ENCODE assay signal across 9 cellular contexts in the genomic region with DNA sequence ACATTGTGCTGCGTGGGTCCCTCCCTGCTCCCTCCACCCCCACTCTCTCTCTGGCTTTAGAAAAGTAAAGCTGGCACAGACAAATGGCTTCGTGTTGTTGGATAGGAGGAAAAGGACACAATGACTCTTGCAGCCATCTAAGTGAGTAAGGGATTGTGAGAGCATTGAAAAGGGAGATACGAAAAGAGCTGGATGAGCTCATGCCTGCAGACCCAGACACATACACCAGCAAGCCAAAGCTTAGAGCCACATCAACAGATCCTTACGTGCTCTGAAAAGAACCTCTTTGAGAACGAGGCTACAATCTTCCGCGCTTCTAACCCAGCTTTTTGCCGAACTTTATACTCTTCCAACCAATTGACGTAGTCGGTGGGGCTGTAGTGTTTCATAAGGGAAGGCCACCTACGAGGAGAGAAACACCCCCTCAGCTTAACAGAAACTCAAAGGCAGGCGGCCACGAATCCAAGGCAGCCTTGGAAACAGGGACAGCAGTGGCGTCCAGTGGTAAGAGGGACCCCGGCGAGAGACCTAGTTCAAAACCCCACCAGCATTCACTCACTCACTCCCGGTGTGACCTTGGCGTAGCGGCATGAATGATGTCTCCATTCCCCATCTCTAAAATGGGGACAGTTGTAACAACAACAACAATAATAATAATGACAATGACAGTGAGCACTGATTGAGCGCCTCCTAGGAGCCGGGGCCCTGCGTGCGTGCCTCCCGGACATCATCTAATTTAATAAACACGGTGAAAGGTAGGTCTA. TPM values are rescaled to one million over a fixed set of nuclear protein-coding genes. Genes with fewer than 3 reads are reported as not detected.
DNase-seq lines count a peak whose midpoint lies in the region; ATAC-seq, FAIRE-seq and TF ChIP-seq lines count a peak whose summit lies in the region.
"Had no signal": no experiment of that assay in that cellular context is flagged by ENCODE, and none has a peak within 500 bp of the region (broad histone marks: within the 10 kb centered on the region; RNA-seq: fewer than 3 reads in every experiment).

No MANE protein-coding gene starts in this region.

- TF ChIP-seq CTCF in heart right ventricle (IDR thresholded peaks at IDR 0.05) (no peak), ovary (IDR thresholded peaks at IDR 0.05) (peak in 1 of 3 donors; percentile 13), GM10248 (IDR thresholded peaks at IDR 0.05; ENCODE audit: control extremely low read depth, extremely low read depth, low read depth, missing control alignments) (no peak)

- FAIRE-seq in urothelium cell line (lab: Jason Lieb, UNC), result no peak
- FAIRE-seq: islet of Langerhans had no signal

- H3K27me3 Mint-ChIP-seq in activated T-cell treated with anti-CD3 and anti-CD28 coated beads, Interleukin-2, amount 50 U/mL, for 4 hours (ENCODE audit: low read depth), result no peaks in the 10 kb centered on the region
- H3K27me3 Mint-ChIP-seq in activated naive CD8-positive, alpha-beta T cell, result no peaks in the 10 kb centered on the region

- 19 to 23% methylated on average over 25 of the region's 25 CpGs for WGBS in heart right ventricle, 2 donors
- WGBS in ovary, 3 donors, result 1 to 6% (median 2%) methylated on average over 25 of the region's 25 CpGs

- intact Hi-C loops in heart right ventricle (cut with DNase I) (no loop called here), ovary (cut with DNase I) (no loop called here)

- H3K4me3 ChIP-seq in heart right ventricle (peak overlapping the region; percentile 55 to 97 (median 85)), ovary (peak overlapping the region; percentile 68)

- H3K27ac ChIP-seq in heart right ventricle (peak overlapping the region; percentile 55 to 86 (median 78)), ovary (peak overlapping the region; percentile 73 to 78)

- DNase-seq in activated T-cell treated with anti-CD3 and anti-CD28 coated beads, Interleukin-2, amount 50 U/mL, for 4 hours, result no peak
- no peak for DNase-seq in activated T-cell treated with anti-CD3 and anti-CD28 coated beads, Interleukin-2, amount 50 U/mL, for 1 hour
- peak in 1 of 2 donors; percentile 13 for DNase-seq in heart right ventricle
- peak; percentile 37 to 65 (median 52) for DNase-seq in ovary
- no peak for DNase-seq in GM10248 (ENCODE audit: extremely low spot score)
- DNase-seq in urothelium cell line (ENCODE audit: low spot score), result no peak
- DNase-seq in epidermal melanocyte (ENCODE audit: insufficient read length, low spot score), result no peak

- TF ChIP-seq EP300 in ovary (IDR thresholded peaks at IDR 0.05), result no peak

- CTCF ChIA-PET in GM10248 (lab: Yijun Ruan, JAX), result no interaction called here

- H3K4me1 Mint-ChIP-seq in activated T-cell treated with anti-CD3 and anti-CD28 coated beads, Interleukin-2, amount 50 U/mL, for 4 hours (ENCODE audit: low read depth), result peaks cover 32% of the 10 kb centered on the region
- peaks cover 42% of the 10 kb centered on the region for H3K4me1 Mint-ChIP-seq in activated naive CD8-positive, alpha-beta T cell (ENCODE audit: low read depth)

- ATAC-seq in activated T-cell treated with anti-CD3 and anti-CD28 coated beads, Interleukin-2, amount 50 U/mL, for 4 hours, result no peak
- ATAC-seq in heart right ventricle, result peak; percentile 26 to 74 (median 58)

- H3K4me1 ChIP-seq in heart right ventricle, result peaks cover 0 to 28% (median 13%) of the 10 kb centered on the region in 9 donors
- peaks cover 3% of the 10 kb centered on the region for H3K4me1 ChIP-seq in ovary (ENCODE audit: insufficient read depth)

- H3K36me3 ChIP-seq in heart right ventricle (peaks cover 0 to 44% (median 22%) of the 10 kb centered on the region in 9 donors), ovary (no peaks in the 10 kb centered on the region)

- TF ChIP-seq POLR2A in ovary (IDR thresholded peaks at IDR 0.05), result peak; percentile 3

- no peaks in the 10 kb centered on the region for H3K9me3 Mint-ChIP-seq in activated T-cell treated with anti-CD3 and anti-CD28 coated beads, Interleukin-2, amount 50 U/mL, for 4 hours
- H3K9me3 Mint-ChIP-seq in activated naive CD8-positive, alpha-beta T cell (ENCODE audit: low read depth), result no peaks in the 10 kb centered on the region

- H3K4me3 Mint-ChIP-seq in activated T-cell treated with anti-CD3 and anti-CD28 coated beads, Interleukin-2, amount 50 U/mL, for 4 hours, result peak overlapping the region; percentile 92
- peak overlapping the region; percentile 95 for H3K4me3 Mint-ChIP-seq in activated naive CD8-positive, alpha-beta T cell

- H3K36me3 Mint-ChIP-seq in activated T-cell treated with anti-CD3 and anti-CD28 coated beads, Interleukin-2, amount 50 U/mL, for 4 hours (ENCODE audit: insufficient read depth), result peaks cover 18% of the 10 kb centered on the region
- peaks cover 11% of the 10 kb centered on the region for H3K36me3 Mint-ChIP-seq in activated naive CD8-positive, alpha-beta T cell

- H3K9me3 ChIP-seq in heart right ventricle (peaks cover 0 to 4% (median 0%) of the 10 kb centered on the region in 11 donors), ovary (no peaks in the 10 kb centered on the region)

- H3K27me3 ChIP-seq in heart right ventricle (no peaks in the 10 kb centered on the region), ovary (no peaks in the 10 kb centered on the region)

- POLR2A ChIA-PET in GM10248 (lab: Yijun Ruan, JAX), result interaction anchor here (0.7 kb wide), 1 partner anchor 197 kb away, joined by 4 read pairs; no protein-coding TSS in a partner anchor

- H3K27ac Mint-ChIP-seq in activated naive CD8-positive, alpha-beta T cell, result peak overlapping the region; percentile 85

RNA-seq across cellular contexts. Expression of a gene that starts 1.1 kb away (rescaled TPM):
- total RNA-seq in activated T-cell treated with anti-CD3 and anti-CD28 coated beads, Interleukin-2, amount 50 U/mL, for 4 hours, result 10 to 100 TPM; 33.5 to 38.0 (median 36.3) TPM
- total RNA-seq in heart right ventricle (10 to 100 TPM; 28.0 to 75.1 (median 53.6) TPM), ovary (100 to 1,000 TPM in 6 of 7 donors, 10 to 100 TPM in 1; 86.8 to 287 (median 175) TPM)
- polyA plus RNA-seq in heart right ventricle (10 to 100 TPM; 10.2 to 12.4 TPM), ovary (10 to 100 TPM; 47.8 to 61.6 TPM)

Comparison
In these comparisons a context has a peak if more than half of its experiments do, and no peak if none do; other contexts are left out.
1. ATAC-seq: peak in heart right ventricle (8 of 8); none in activated T-cell treated with anti-CD3 and anti-CD28 coated beads, Interleukin-2, amount 50 U/mL, for 4 hours (0 of 2).
2. DNase-seq: peak in ovary (5 of 5); none in activated T-cell treated with anti-CD3 and anti-CD28 coated beads, Interleukin-2, amount 50 U/mL, for 4 hours (single experiment), activated T-cell treated with anti-CD3 and anti-CD28 coated beads, Interleukin-2, amount 50 U/mL, for 1 hour (single experiment), GM10248 (single experiment), urothelium cell line (single experiment) and epidermal melanocyte (single experiment).